ENCODE assay signal across 8 cellular contexts in the genomic region with DNA sequence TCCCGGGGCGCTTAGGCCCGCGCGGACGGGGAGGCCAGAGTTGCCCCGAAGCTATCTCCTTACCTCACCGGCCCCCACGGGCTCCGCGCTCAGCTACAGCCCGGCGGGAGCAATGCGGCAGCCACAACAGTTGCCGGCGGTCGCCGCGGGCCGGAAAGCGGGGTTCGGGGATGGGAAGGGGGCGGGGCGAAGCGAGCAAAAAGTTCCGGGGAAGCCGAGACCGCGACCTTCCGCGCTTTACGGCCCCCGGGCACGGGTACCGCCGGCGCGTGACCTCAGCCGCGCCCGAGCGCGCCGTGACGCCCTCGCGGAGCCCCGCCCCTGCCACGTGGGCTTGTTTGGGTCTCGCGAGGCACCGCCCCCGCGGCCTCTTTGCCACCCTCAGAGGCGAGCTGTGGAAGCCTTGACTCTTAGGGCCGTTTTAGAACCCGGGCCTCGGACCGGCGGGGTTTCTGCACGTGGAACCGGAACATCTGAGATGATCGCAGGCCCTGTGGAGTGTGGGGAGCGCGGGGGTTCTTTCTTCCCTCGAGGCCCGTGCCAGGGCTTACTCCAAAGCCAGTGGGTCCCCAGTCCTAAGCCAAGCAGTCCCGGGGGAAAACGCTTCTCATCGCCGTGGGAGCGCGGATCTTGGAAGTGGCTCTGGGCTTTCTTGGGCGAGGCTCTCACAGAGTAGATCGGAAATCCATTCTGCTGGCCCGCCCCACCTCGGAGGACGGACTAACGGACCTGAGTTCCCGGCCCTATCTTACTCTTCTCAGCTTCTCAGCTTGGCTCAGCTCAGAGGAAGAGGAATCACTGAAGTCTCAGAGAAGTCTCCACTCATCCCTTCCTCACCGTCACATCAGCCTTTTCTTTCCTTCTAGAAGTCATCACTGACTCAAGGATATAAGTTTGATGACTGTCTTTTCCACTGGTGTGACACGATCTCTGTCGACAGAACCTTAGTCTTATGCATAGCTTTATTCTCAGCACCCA. TPM values are rescaled to one million over a fixed set of nuclear protein-coding genes. Genes with fewer than 3 reads are reported as not detected.
A peak's percentile ranks its signal among the peaks of the same experiment; 100 is the strongest.
DNase-seq lines count a peak whose midpoint lies in the region; ATAC-seq and TF ChIP-seq lines count a peak whose summit lies in the region.
"Not testable (repeated sequence)": the region's sequence is repeated elsewhere in the genome, so short reads cannot be mapped to it uniquely, and the experiment has no call there.

No MANE protein-coding gene starts in this region.

- H3K9me3 ChIP-seq in HUES64 (ENCODE audit: insufficient read depth, low read depth, low read length); OCI-LY1 (ENCODE audit: low read length); mucosa of descending colon: not testable (repeated sequence)

- H3K9ac ChIP-seq in HUES64 (ENCODE audit: low read depth, low read length), result peak overlapping the region; percentile 90
- H3K9ac ChIP-seq in OCI-LY1 (ENCODE audit: low read length), result peak overlapping the region; percentile 67

- not testable (repeated sequence) for H3K27me3 ChIP-seq in HUES64 (ENCODE audit: insufficient read depth, low read length); OCI-LY1 (ENCODE audit: insufficient read depth, low read length)

- peaks cover 10% of the 10 kb centered on the region for H3K79me2 ChIP-seq in OCI-LY1 (ENCODE audit: insufficient read depth, low read length)

- peak; percentile 90 for ATAC-seq in GM21526 (IDR thresholded peaks at IDR 0.05; ENCODE audit: low FRiP score, unreplicated experiment)
- ATAC-seq in mucosa of descending colon, result peak; percentile 98

- not testable (repeated sequence) for H4K20me1 ChIP-seq in OCI-LY1 (ENCODE audit: insufficient read depth, low read length)

- not testable (repeated sequence) for H3K4me1 ChIP-seq in HUES64 (ENCODE audit: insufficient read depth, low read length); mucosa of descending colon (ENCODE audit: low read depth)
- H3K4me1 ChIP-seq in OCI-LY1 (ENCODE audit: insufficient read depth, low read length, severe bottlenecking), result peaks cover 18% of the 10 kb centered on the region

- not testable (repeated sequence) for H3K9me2 ChIP-seq in OCI-LY1 (ENCODE audit: low read depth, low read length)

- 1% methylated on average over 64 of the region's 83 CpGs for WGBS in HUES64

- intact Hi-C loops in mucosa of descending colon (cut with DNase I, micrococcal nuclease), result not testable (repeated sequence)

- H3K36me3 ChIP-seq in HUES64 (ENCODE audit: insufficient read depth, low read length) (peaks cover 11% of the 10 kb centered on the region), OCI-LY1 (ENCODE audit: insufficient read depth, low read length) (peaks cover 12% of the 10 kb centered on the region)
- not testable (repeated sequence) for H3K36me3 ChIP-seq in mucosa of descending colon (ENCODE audit: low read depth)

- H3F3A ChIP-seq in OCI-LY1 (ENCODE audit: insufficient read depth, low read length), result not testable (repeated sequence)

- H3K4me3 ChIP-seq in HUES64 (ENCODE audit: low read length) (peak overlapping the region; percentile 93), OCI-LY1 (ENCODE audit: low read depth, low read length, poor library complexity, severe bottlenecking) (peak overlapping the region; percentile 67), epithelial cell of esophagus (ENCODE audit: low read length) (peak overlapping the region; percentile 58), mucosa of descending colon (peak overlapping the region; percentile 89)

- H2AFZ ChIP-seq in OCI-LY1 (ENCODE audit: low read length), result not testable (repeated sequence)

- H3K27ac ChIP-seq in HUES64 (ENCODE audit: low read depth, low read length), result peak overlapping the region; percentile 67; the same call in 1 of the 2 replicates
- H3K27ac ChIP-seq in OCI-LY1 (ENCODE audit: low read depth, low read length, poor library complexity, severe bottlenecking), result not testable (repeated sequence)

- not testable (repeated sequence) for TF ChIP-seq CTCF in OCI-LY1 (IDR thresholded peaks at IDR 0.05; ENCODE audit: low read length); epithelial cell of esophagus (IDR thresholded peaks at IDR 0.05; ENCODE audit: insufficient read depth, low read depth, low read length, missing control alignments)
- peak; percentile 8 for TF ChIP-seq CTCF in mucosa of descending colon (IDR thresholded peaks at IDR 0.05)

- DNase-seq in D341Med (ENCODE audit: low spot score) (peak; percentile 95), activated T-cell treated with anti-CD3 and anti-CD28 coated beads for 24 hours (ENCODE audit: low read depth) (peak; percentile 97), epithelial cell of esophagus (ENCODE audit: low read depth) (peak; percentile 81), mucosa of descending colon (peak; percentile 99 to 100 (median 99))
- peak; percentile 97 to 100 for DNase-seq in stimulated activated CD8-positive, alpha-beta memory T cell treated with anti-CD3 and anti-CD28 coated beads, Interleukin-2, amount 100 ng/mL, for 48 hours (ENCODE audit: low read depth in 2 of 2)

- peak overlapping the region; percentile 98 for H3K4me2 ChIP-seq in OCI-LY1 (ENCODE audit: low read length)

RNA-seq across cellular contexts. Expression of gene NPIPB15, which starts 7.8 kb away (rescaled TPM):
- 3.5 TPM for polyA plus RNA-seq in HUES64 (2013, experiment 1 of 2)
- polyA plus RNA-seq in HUES64 (2013, experiment 2 of 2), result 2.9 TPM
- 10 to 100 TPM in 2 of 3 donors, under 1 TPM in 1; 0.80 to 36.1 (median 17.5) TPM for total RNA-seq in mucosa of descending colon

RNA-seq across cellular contexts. Expression of gene CLEC18B, which starts 53.0 kb away (rescaled TPM):
- 2.1 TPM for polyA plus RNA-seq in HUES64 (2013, experiment 1 of 2)
- 4.7 TPM for polyA plus RNA-seq in HUES64 (2013, experiment 2 of 2)
- 1 to 10 TPM; 1.1 to 5.5 (median 2.0) TPM for total RNA-seq in mucosa of descending colon
